In the genomic region with DNA sequence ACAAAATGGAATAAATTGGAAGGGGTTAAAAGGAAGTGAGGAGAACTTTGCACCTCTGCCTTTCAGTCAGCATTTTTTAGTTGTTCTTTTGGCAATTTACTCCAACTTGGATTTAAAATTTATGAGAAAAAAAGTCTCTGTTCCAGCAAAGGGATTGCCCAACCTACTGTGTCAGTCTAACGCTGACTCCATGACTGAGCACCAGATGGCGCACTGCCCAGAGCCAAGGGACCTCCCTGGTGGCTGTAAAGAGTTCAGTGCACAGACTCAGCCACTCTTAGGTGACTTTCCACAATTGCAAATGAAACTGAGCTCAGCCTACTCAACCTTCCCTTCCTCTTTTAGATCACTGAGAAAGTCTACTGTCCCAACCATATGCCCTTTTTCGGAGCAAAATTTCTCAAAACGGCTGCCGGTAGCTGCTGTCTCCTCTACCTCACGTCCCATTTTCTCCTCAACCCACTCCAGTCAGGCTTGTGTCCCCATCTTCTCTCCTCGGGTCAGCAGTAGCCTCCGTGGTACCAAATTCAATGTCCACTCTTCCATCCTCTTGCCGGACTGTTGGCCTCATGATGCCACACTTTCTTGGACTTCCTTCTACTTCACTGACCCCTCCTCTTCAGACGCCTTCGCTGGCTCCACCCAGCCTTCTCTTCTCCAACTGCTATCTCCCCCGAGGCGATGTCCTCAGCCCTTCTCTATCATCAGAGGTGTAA, we compare ENCODE assay signal across 8 cellular contexts. TPM values are rescaled to one million over a fixed set of nuclear protein-coding genes. Genes with fewer than 3 reads are reported as not detected.
A peak's percentile ranks its signal among the peaks of the same experiment; 100 is the strongest.
DNase-seq lines count a peak whose midpoint lies in the region; ATAC-seq, FAIRE-seq and TF ChIP-seq lines count a peak whose summit lies in the region.

No MANE protein-coding gene starts in this region.

- no peak overlapping the region for H3K27ac Mint-ChIP-seq in activated T-helper 1 cell treated with anti-CD3 and anti-CD28 coated beads, Interleukin-12 subunit alpha, Interleukin-12 subunit beta, Interleukin-2, Interleukin-4 antibody, amounts not matched to agents 30 ng/mL and 10 ng/mL and 1 ng/mL, durations not matched to agents 14 hours and 24 hours and 36 hours

- intact Hi-C loops in IMR-90 (cut with micrococcal nuclease): loop anchor here (1.0 kb wide), 1 partner anchor 336 kb away; no protein-coding TSS in a partner anchor
- intact Hi-C loops in activated T-helper 1 cell treated with anti-CD3 and anti-CD28 coated beads, Interleukin-12 subunit alpha, Interleukin-12 subunit beta, Interleukin-2, Interleukin-4 antibody, amounts not matched to agents 30 ng/mL and 10 ng/mL and 1 ng/mL, durations not matched to agents 14 hours and 24 hours and 36 hours (cut with micrococcal nuclease): loop anchor here (1.0 kb wide), 1 partner anchor 760 kb away; no protein-coding TSS in a partner anchor

- no peaks in the 10 kb centered on the region for H3K9me3 Mint-ChIP-seq in activated T-helper 1 cell treated with anti-CD3 and anti-CD28 coated beads, Interleukin-12 subunit alpha, Interleukin-12 subunit beta, Interleukin-2, Interleukin-4 antibody, amounts not matched to agents 30 ng/mL and 10 ng/mL and 1 ng/mL, durations not matched to agents 14 hours and 24 hours and 36 hours

- peaks cover 1% of the 10 kb centered on the region for H3K27me3 Mint-ChIP-seq in activated T-helper 1 cell treated with anti-CD3 and anti-CD28 coated beads, Interleukin-12 subunit alpha, Interleukin-12 subunit beta, Interleukin-2, Interleukin-4 antibody, amounts not matched to agents 30 ng/mL and 10 ng/mL and 1 ng/mL, durations not matched to agents 14 hours and 24 hours and 36 hours (ENCODE audit: insufficient read depth)

- CTCF ChIA-PET in IMR-90 (lab: Yijun Ruan, JAX): no interaction called here

- H2BK120ac ChIP-seq in IMR-90 (ENCODE audit: low read depth, low read length): no peak overlapping the region
- no peak overlapping the region for H2BK120ac ChIP-seq in trophoblast cell (ENCODE audit: insufficient read depth, low read length, poor library complexity)

- TF ChIP-seq EP300 in gastroesophageal sphincter (IDR thresholded peaks at IDR 0.05): no peak

- no peak overlapping the region for H3K18ac ChIP-seq in IMR-90 (ENCODE audit: low read depth, low read length)
- no peak overlapping the region for H3K18ac ChIP-seq in trophoblast cell (ENCODE audit: low read length)

- ATAC-seq in GM21723 (IDR thresholded peaks at IDR 0.05; ENCODE audit: unreplicated experiment) (peak; percentile 100), IMR-90 (ENCODE audit: low read depth) (peak; percentile 85), gastroesophageal sphincter (peak; percentile 75)

- H3K79me1 ChIP-seq in IMR-90 (ENCODE audit: low read depth in 1 of 2, low read length in 2 of 2) (no peaks in the 10 kb centered on the region), trophoblast cell (ENCODE audit: low read length) (no peaks in the 10 kb centered on the region)

- no peak overlapping the region for H3K56ac ChIP-seq in IMR-90 (ENCODE audit: extremely low read depth, insufficient read depth, low read length)

- no peak overlapping the region for H4K91ac ChIP-seq in IMR-90 (ENCODE audit: insufficient read depth, low read depth, low read length)
- H4K91ac ChIP-seq in trophoblast cell (ENCODE audit: low read depth, low read length): no peak overlapping the region

- TF ChIP-seq CTCF in IMR-90 (conservative IDR thresholded peaks at IDR 0.05; ENCODE audit: low read depth, low read length) (peak; percentile 65), gastroesophageal sphincter (IDR thresholded peaks at IDR 0.05) (no peak)

- H3K9me3 ChIP-seq in IMR-90 (ENCODE audit: control insufficient read depth, insufficient read depth, low read length): no peaks in the 10 kb centered on the region
- no peaks in the 10 kb centered on the region for H3K9me3 ChIP-seq in gastroesophageal sphincter
- no peaks in the 10 kb centered on the region for H3K9me3 ChIP-seq in trophoblast cell (ENCODE audit: insufficient read depth, low read depth, low read length)

- H3K4ac ChIP-seq in IMR-90 (ENCODE audit: low read depth, low read length): no peak overlapping the region
- no peak overlapping the region for H3K4ac ChIP-seq in trophoblast cell (ENCODE audit: low read depth, low read length)

- H3K4me1 ChIP-seq in IMR-90 (ENCODE audit: control insufficient read depth, insufficient read depth, low read length): no peaks in the 10 kb centered on the region; the same call in 1 of the 2 replicates
- H3K4me1 ChIP-seq in gastroesophageal sphincter: peaks cover 0 to 10% (median 0%) of the 10 kb centered on the region in 3 donors
- H3K4me1 ChIP-seq in trophoblast cell (ENCODE audit: control insufficient read depth in 1 of 2, insufficient read depth in 2 of 2, low read length in 2 of 2): peaks cover 2 to 3% of the 10 kb centered on the region in 2 experiments

- WGBS in IMR-90 (ENCODE audit: extremely low coverage in 2 of 2, insufficient read length in 1 of 2), 2 experiments: 69% methylated on average over 9 of the region's 13 CpGs; no CpG with 5 or more reads in 1 of the 2 experiments
- WGBS in gastroesophageal sphincter (ENCODE audit: low coverage in 1 of 2), 2 donors: 63 to 78% methylated on average over 8 to 13 of the region's 13 CpGs
- no CpG with 5 or more reads among the region's 13 CpGs for WGBS in trophoblast cell (ENCODE audit: extremely low coverage, insufficient coverage, insufficient read length)

- no peak overlapping the region for H3K4me3 ChIP-seq in IMR-90 (ENCODE audit: insufficient read depth, low read depth, low read length)
- no peak overlapping the region for H3K4me3 ChIP-seq in gastroesophageal sphincter
- no peak overlapping the region for H3K4me3 ChIP-seq in trophoblast cell (ENCODE audit: low read depth, low read length)

- dilution Hi-C loops in IMR-90 (cut with HindIII; ENCODE audit: low sequenced_read_pairs, unreplicated experiment): no loop called here

- H3K27ac ChIP-seq in IMR-90 (ENCODE audit: insufficient read depth, low read length) (no peak overlapping the region), gastroesophageal sphincter (peak overlapping the region in 1 of 4 donors; percentile 4), trophoblast cell (ENCODE audit: low read depth, low read length) (no peak overlapping the region)

- H2AK9ac ChIP-seq in IMR-90 (replicated peaks; ENCODE audit: low read depth, low read length, poor library complexity): no peak overlapping the region

- H2BK5ac ChIP-seq in IMR-90 (ENCODE audit: low read depth, low read length, poor library complexity, severe bottlenecking) (no peak overlapping the region), trophoblast cell (ENCODE audit: low read depth, low read length, poor library complexity) (no peak overlapping the region)

- H4K5ac ChIP-seq in IMR-90 (ENCODE audit: low read depth, low read length): no peak overlapping the region

- H2BK12ac ChIP-seq in trophoblast cell (ENCODE audit: low read length): no peak overlapping the region

- H2BK20ac ChIP-seq in IMR-90 (ENCODE audit: low read depth, low read length): no peak overlapping the region

- H3K4me2 ChIP-seq in IMR-90 (ENCODE audit: low read depth, low read length) (no peak overlapping the region), trophoblast cell (ENCODE audit: low read length) (no peak overlapping the region)

- H4K8ac ChIP-seq in IMR-90 (ENCODE audit: low read depth in 2 of 2, low read length in 2 of 2) (no peak overlapping the region), trophoblast cell (ENCODE audit: low read depth, low read length) (no peak overlapping the region)

- H2AK5ac ChIP-seq in IMR-90 (ENCODE audit: low read depth, low read length): no peak overlapping the region
- H2AK5ac ChIP-seq in trophoblast cell (ENCODE audit: low read length): no peak overlapping the region

- no peak overlapping the region for H4K12ac ChIP-seq in trophoblast cell (ENCODE audit: low read depth, low read length)

- H2AFZ ChIP-seq in IMR-90 (replicated peaks; ENCODE audit: low read length, poor library complexity): no peak overlapping the region
- no peak overlapping the region for H2AFZ ChIP-seq in trophoblast cell (ENCODE audit: insufficient read depth, low read length, poor library complexity)

- H3K9me1 ChIP-seq in IMR-90 (ENCODE audit: insufficient read depth, low read length): no peaks in the 10 kb centered on the region

- no peak overlapping the region for H3K4me3 Mint-ChIP-seq in activated T-helper 1 cell treated with anti-CD3 and anti-CD28 coated beads, Interleukin-12 subunit alpha, Interleukin-12 subunit beta, Interleukin-2, Interleukin-4 antibody, amounts not matched to agents 30 ng/mL and 10 ng/mL and 1 ng/mL, durations not matched to agents 14 hours and 24 hours and 36 hours

- H3K27me3 ChIP-seq in IMR-90 (ENCODE audit: control insufficient read depth, insufficient read depth, low read length) (no peaks in the 10 kb centered on the region; the same call in 1 of the 2 replicates), gastroesophageal sphincter (no peaks in the 10 kb centered on the region), trophoblast cell (ENCODE audit: insufficient read depth, low read length) (no peaks in the 10 kb centered on the region)

- TF ChIP-seq RAD21 in IMR-90 (IDR thresholded peaks at IDR 0.05; ENCODE audit: low read length): peak; percentile 55

- in situ Hi-C loops in IMR-90 (cut with MboI; ENCODE audit: low sequenced_read_pairs): no loop called here

- POLR2A ChIA-PET in IMR-90 (lab: Charles Lee; ENCODE audit: unreplicated experiment): no interaction called here

- H3K79me2 ChIP-seq in trophoblast cell (ENCODE audit: control insufficient read depth, insufficient read depth, low read length, poor library complexity): no peaks in the 10 kb centered on the region

- peak; percentile 62 for FAIRE-seq in G401.6 (lab: Jason Lieb, UNC)

- DNase-seq in IMR-90: peak; percentile 60
- DNase-seq in RPMI8226: peak; percentile 84
- DNase-seq in activated T-helper 1 cell treated with anti-CD3 and anti-CD28 coated beads, Interleukin-12 subunit alpha, Interleukin-12 subunit beta, Interleukin-2, Interleukin-4 antibody, amounts not matched to agents 30 ng/mL and 10 ng/mL and 1 ng/mL, durations not matched to agents 14 hours and 24 hours and 36 hours (ENCODE audit: low spot score): peak; percentile 17
- peak; percentile 65 to 91 for DNase-seq in trophoblast cell
- no peak for DNase-seq in hippocampal formation (lab: John Stamatoyannopoulos, UW)

- no TSS peak for BruUV-seq in IMR-90 (replicated peaks; lab: Mats Ljungman, UMichigan)

- H3K36me3 ChIP-seq in IMR-90 (ENCODE audit: control insufficient read depth, insufficient read depth, low read length) (no peaks in the 10 kb centered on the region), gastroesophageal sphincter (no peaks in the 10 kb centered on the region), trophoblast cell (ENCODE audit: control insufficient read depth in 1 of 2, insufficient read depth in 2 of 2, low read length in 2 of 2) (no peaks in the 10 kb centered on the region)

- no peak overlapping the region for H3K23ac ChIP-seq in IMR-90 (ENCODE audit: low read depth, low read length)
- H3K23ac ChIP-seq in trophoblast cell (ENCODE audit: low read length): no peak overlapping the region

- no peaks in the 10 kb centered on the region for H4K20me1 ChIP-seq in IMR-90 (ENCODE audit: insufficient read depth, low read length)

- H3K9ac ChIP-seq in IMR-90 (ENCODE audit: low read depth, low read length): no peak overlapping the region
- no peak overlapping the region for H3K9ac ChIP-seq in trophoblast cell (ENCODE audit: low read length)

- H3K14ac ChIP-seq in IMR-90 (replicated peaks; ENCODE audit: low read depth, low read length): no peak overlapping the region
- H3K14ac ChIP-seq in trophoblast cell (ENCODE audit: low read length): no peak overlapping the region

- no peaks in the 10 kb centered on the region for H3K36me3 Mint-ChIP-seq in activated T-helper 1 cell treated with anti-CD3 and anti-CD28 coated beads, Interleukin-12 subunit alpha, Interleukin-12 subunit beta, Interleukin-2, Interleukin-4 antibody, amounts not matched to agents 30 ng/mL and 10 ng/mL and 1 ng/mL, durations not matched to agents 14 hours and 24 hours and 36 hours (ENCODE audit: low read depth)

- TF ChIP-seq POLR2A in IMR-90 (IDR thresholded peaks at IDR 0.05; ENCODE audit: low read depth, low read length): no peak
- no peak for TF ChIP-seq POLR2A in gastroesophageal sphincter (IDR thresholded peaks at IDR 0.05)

- no peaks in the 10 kb centered on the region for H3K4me1 Mint-ChIP-seq in activated T-helper 1 cell treated with anti-CD3 and anti-CD28 coated beads, Interleukin-12 subunit alpha, Interleukin-12 subunit beta, Interleukin-2, Interleukin-4 antibody, amounts not matched to agents 30 ng/mL and 10 ng/mL and 1 ng/mL, durations not matched to agents 14 hours and 24 hours and 36 hours (ENCODE audit: low read depth)

- H2BK15ac ChIP-seq in IMR-90 (ENCODE audit: low read depth, low read length): no peak overlapping the region

RNA-seq across cellular contexts. Expression of gene GSTA2, which starts 38.7 kb away (rescaled TPM):
- total RNA-seq in IMR-90 (2012; rRNA removed) (not detected in 2 replicates), gastroesophageal sphincter (1 to 10 TPM in 1 of 4 donors, not detected in 3; 1.4 TPM)
- not detected in 2 replicates for polyA plus RNA-seq in IMR-90 (2012; rRNA removed)
- polyA plus RNA-seq in IMR-90 (2012; cell fraction: cytosol; rRNA removed): not detected in 2 replicates
- not detected in 2 replicates for polyA plus RNA-seq in IMR-90 (2012; cell fraction: nucleus; rRNA removed; ENCODE audit: low replicate concordance)
- not detected in 2 replicates for total RNA-seq in activated T-helper 1 cell treated with anti-CD3 and anti-CD28 coated beads, Interleukin-12 subunit alpha, Interleukin-12 subunit beta, Interleukin-2, Interleukin-4 antibody, amounts not matched to agents 30 ng/mL and 10 ng/mL and 1 ng/mL, durations not matched to agents 14 hours and 24 hours and 36 hours
- polyA plus RNA-seq in trophoblast cell (2013): 0.10 and 0.21 TPM in 2 replicates

RNA-seq across cellular contexts. Expression of gene TMEM14A, which starts 53.7 kb away (rescaled TPM):
- total RNA-seq in IMR-90 (2012; rRNA removed) (18.5 and 58.3 TPM in 2 replicates), gastroesophageal sphincter (10 to 100 TPM; 23.1 to 32.4 (median 26.9) TPM)
- polyA plus RNA-seq in IMR-90 (2012; rRNA removed): 20.9 and 25.1 TPM in 2 replicates
- polyA plus RNA-seq in IMR-90 (2012; cell fraction: cytosol; rRNA removed): 14.7 and 19.9 TPM in 2 replicates
- polyA plus RNA-seq in IMR-90 (2012; cell fraction: nucleus; rRNA removed; ENCODE audit: low replicate concordance): 4.0 and 13.8 TPM in 2 replicates
- total RNA-seq in activated T-helper 1 cell treated with anti-CD3 and anti-CD28 coated beads, Interleukin-12 subunit alpha, Interleukin-12 subunit beta, Interleukin-2, Interleukin-4 antibody, amounts not matched to agents 30 ng/mL and 10 ng/mL and 1 ng/mL, durations not matched to agents 14 hours and 24 hours and 36 hours: 12.2 and 15.1 TPM in 2 replicates
- 10.2 and 10.3 TPM in 2 replicates for polyA plus RNA-seq in trophoblast cell (2013)

Comparison
In these comparisons a context has a peak if more than half of its experiments do, and no peak if none do; other contexts are left out.
1. DNase-seq: peak in IMR-90 (single experiment), RPMI8226 (single experiment), activated T-helper 1 cell treated with anti-CD3 and anti-CD28 coated beads, Interleukin-12 subunit alpha, Interleukin-12 subunit beta, Interleukin-2, Interleukin-4 antibody, amounts not matched to agents 30 ng/mL and 10 ng/mL and 1 ng/mL, durations not matched to agents 14 hours and 24 hours and 36 hours (single experiment) and trophoblast cell (2 of 2); none in hippocampal formation (0 of 2).
2. Peak in every context shown above with its lines, with median percentiles within 50 percentile points of each other: ATAC-seq.